9 cellular contexts compared by ENCODE assay signal in the genomic region with DNA sequence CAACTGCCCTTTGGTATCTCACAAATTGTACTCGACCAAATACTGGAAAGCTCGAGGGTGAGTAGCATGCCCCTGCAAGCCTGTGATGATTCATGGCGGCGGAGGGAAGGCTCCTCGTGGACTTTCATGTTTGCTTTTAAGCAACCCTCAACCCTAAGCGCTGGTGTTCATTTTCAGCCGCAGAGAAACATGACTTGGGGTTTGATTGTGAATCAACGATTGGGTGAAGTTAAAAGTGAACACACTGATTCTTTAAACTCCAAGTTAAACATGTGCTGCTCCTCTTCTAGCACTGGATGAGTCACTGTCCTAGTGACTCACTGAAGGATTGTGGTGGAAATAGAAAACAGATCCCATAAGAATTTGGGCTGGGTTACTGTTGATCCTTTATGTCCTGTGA. TPM values are rescaled to one million over a fixed set of nuclear protein-coding genes. Genes with fewer than 3 reads are reported as not detected.
DNase-seq lines count a peak whose midpoint lies in the region; ATAC-seq and TF ChIP-seq lines count a peak whose summit lies in the region.
"Had no signal": no experiment of that assay in that cellular context is flagged by ENCODE, and none has a peak within 500 bp of the region (broad histone marks: within the 10 kb centered on the region; RNA-seq: fewer than 3 reads in every experiment).

No MANE protein-coding gene starts in this region.

- no peak for TF ChIP-seq RAD21 in SK-N-SH (IDR thresholded peaks at IDR 0.05; ENCODE audit: low read length)

- POLR2A ChIA-PET in activated CD8-positive, alpha-beta T cell treated with anti-CD3 and anti-CD28 coated beads for 36 hours (lab: Charles Lee): no interaction called here
- POLR2A ChIA-PET in activated CD8-positive, alpha-beta T cell treated with anti-CD3 and anti-CD28 coated beads, Interleukin-2, amount 10 ng/mL, durations not matched to agents 7 days and 5 days (lab: Charles Lee): no interaction called here
- POLR2A ChIA-PET in SK-N-SH (lab: Yijun Ruan, JAX): no interaction called here

- peaks cover 16% of the 10 kb centered on the region for H3K4me1 Mint-ChIP-seq in activated CD8-positive, alpha-beta T cell treated with anti-CD3 and anti-CD28 coated beads for 36 hours (ENCODE audit: low read depth)
- H3K4me1 Mint-ChIP-seq in activated CD8-positive, alpha-beta T cell treated with anti-CD3 and anti-CD28 coated beads, Interleukin-2, amount 10 ng/mL, durations not matched to agents 7 days and 5 days (ENCODE audit: low read depth): no peaks in the 10 kb centered on the region
- peaks cover 18% of the 10 kb centered on the region for H3K4me1 Mint-ChIP-seq in stimulated activated naive CD8-positive, alpha-beta T cell treated with anti-CD3 and anti-CD28 coated beads, Interleukin-15, amount 100 ng/mL, for 72 hours
- H3K4me1 Mint-ChIP-seq: nephron progenitor cell had no signal

- no peaks in the 10 kb centered on the region for H4K20me1 ChIP-seq in SK-N-SH (ENCODE audit: insufficient read depth)

- H3K79me2 ChIP-seq in SK-N-SH (ENCODE audit: insufficient read depth): peaks cover 38% of the 10 kb centered on the region

- peak overlapping the region; percentile 76 to 95 for H3K27ac ChIP-seq in SK-N-SH (ENCODE audit: low read depth in 2 of 2, low read length in 1 of 2)

- peaks cover 0 to 22% of the 10 kb centered on the region in 2 experiments; a peak in 2 of 4 replicates for H3K4me1 ChIP-seq in SK-N-SH (ENCODE audit: control insufficient read depth in 1 of 2, insufficient read depth in 2 of 2, low read depth in 1 of 2, low read length in 1 of 2)
- no peaks in the 10 kb centered on the region for H3K4me1 ChIP-seq in BE2C

- H3K27me3 Mint-ChIP-seq in activated CD8-positive, alpha-beta T cell treated with anti-CD3 and anti-CD28 coated beads for 36 hours: peaks cover 9% of the 10 kb centered on the region
- no peaks in the 10 kb centered on the region for H3K27me3 Mint-ChIP-seq in activated CD8-positive, alpha-beta T cell treated with anti-CD3 and anti-CD28 coated beads, Interleukin-2, amount 10 ng/mL, durations not matched to agents 7 days and 5 days (ENCODE audit: low read depth)
- no peaks in the 10 kb centered on the region for H3K27me3 Mint-ChIP-seq in stimulated activated naive CD8-positive, alpha-beta T cell treated with anti-CD3 and anti-CD28 coated beads, Interleukin-15, amount 100 ng/mL, for 72 hours

- under 1% methylated on average over 8 of the region's 8 CpGs for WGBS in SK-N-SH (ENCODE audit: low lambda C conversion rate)

- intact Hi-C loops in activated CD8-positive, alpha-beta T cell treated with anti-CD3 and anti-CD28 coated beads for 36 hours (cut with micrococcal nuclease): no loop called here

- H3K4me2 ChIP-seq in SK-N-SH: peak overlapping the region; percentile 66

- CTCF ChIA-PET in activated CD8-positive, alpha-beta T cell treated with anti-CD3 and anti-CD28 coated beads for 36 hours (lab: Charles Lee): interaction anchor here (1.2 to 1.6 kb wide), 3 partner anchors 28 to 35 kb away, joined by 3 to 6 read pairs (median 6); no protein-coding TSS in a partner anchor
- CTCF ChIA-PET in activated CD8-positive, alpha-beta T cell treated with anti-CD3 and anti-CD28 coated beads, Interleukin-2, amount 10 ng/mL, durations not matched to agents 7 days and 5 days (lab: Charles Lee): interaction anchor here (1.3 kb wide), 1 partner anchor 28 kb away, joined by 5 read pairs; no protein-coding TSS in a partner anchor
- CTCF ChIA-PET in SK-N-SH (lab: Yijun Ruan, JAX): interaction anchor here (0.9 to 1.4 kb wide), 2 partner anchors 29 kb away, joined by 4 to 6 read pairs; no protein-coding TSS in a partner anchor

- H3K9me3 Mint-ChIP-seq in activated CD8-positive, alpha-beta T cell treated with anti-CD3 and anti-CD28 coated beads for 36 hours: no peaks in the 10 kb centered on the region
- H3K9me3 Mint-ChIP-seq in activated CD8-positive, alpha-beta T cell treated with anti-CD3 and anti-CD28 coated beads, Interleukin-2, amount 10 ng/mL, durations not matched to agents 7 days and 5 days (ENCODE audit: insufficient read depth): no peaks in the 10 kb centered on the region
- H3K9me3 Mint-ChIP-seq in stimulated activated naive CD8-positive, alpha-beta T cell treated with anti-CD3 and anti-CD28 coated beads, Interleukin-15, amount 100 ng/mL, for 72 hours: no peaks in the 10 kb centered on the region
- H3K9me3 Mint-ChIP-seq: nephron progenitor cell had no signal

- H3K36me3 ChIP-seq in SK-N-SH (replicated peaks in 1 of 2; ENCODE audit: control insufficient read depth in 1 of 2, insufficient read depth in 2 of 2, low read length in 1 of 2) (peaks cover 0 to 15% of the 10 kb centered on the region in 2 experiments), BE2C (no peaks in the 10 kb centered on the region)

- no peak for TF ChIP-seq CTCF in activated CD8-positive, alpha-beta T cell treated with anti-CD3 and anti-CD28 coated beads for 36 hours (IDR thresholded peaks at IDR 0.05)
- TF ChIP-seq CTCF in SK-N-SH (IDR thresholded peaks at IDR 0.05): no peak
- TF ChIP-seq CTCF in fibroblast of the aortic adventitia (IDR thresholded peaks at IDR 0.05; ENCODE audit: insufficient read depth, low read length): no peak
- TF ChIP-seq CTCF in BE2C (IDR thresholded peaks at IDR 0.05; ENCODE audit: low read depth, low read length): no peak
- no peak for TF ChIP-seq CTCF in GM20000 (IDR thresholded peaks at IDR 0.05; ENCODE audit: extremely low read depth, missing control alignments)

- TF ChIP-seq EP300 in SK-N-SH (IDR thresholded peaks at IDR 0.05; ENCODE audit: borderline replicate concordance in 1 of 2, low read depth in 1 of 2, low read length in 1 of 2): peak in 1 of 2 experiments; percentile 82; a peak in 2 of 4 replicates

- H2AFZ ChIP-seq in SK-N-SH (ENCODE audit: low read depth): peak overlapping the region; percentile 25; the same call in 1 of the 2 replicates

- H3K27me3 ChIP-seq in SK-N-SH (ENCODE audit: insufficient read depth) (no peaks in the 10 kb centered on the region), BE2C (peaks cover 6% of the 10 kb centered on the region)

- H3K9me3 ChIP-seq in SK-N-SH (no peaks in the 10 kb centered on the region), BE2C (no peaks in the 10 kb centered on the region)

- peak; percentile 71 for DNase-seq in activated CD8-positive, alpha-beta T cell treated with anti-CD3 and anti-CD28 coated beads for 36 hours
- no peak for DNase-seq in activated CD8-positive, alpha-beta T cell treated with anti-CD3 and anti-CD28 coated beads, Interleukin-2, amount 10 ng/mL, durations not matched to agents 7 days and 5 days
- DNase-seq in SK-N-SH (no peak), fibroblast of the aortic adventitia (ENCODE audit: low read depth) (peak; percentile 94), 8988T (no peak), BE2C (no peak), GM20000 (ENCODE audit: low spot score) (no peak)
- peak in 1 of 2 donors; percentile 49 for DNase-seq in stimulated activated naive CD8-positive, alpha-beta T cell treated with anti-CD3 and anti-CD28 coated beads, Interleukin-15, amount 100 ng/mL, for 72 hours
- DNase-seq: nephron progenitor cell had no signal

- H3K9ac ChIP-seq in SK-N-SH: peak overlapping the region; percentile 48; the same call in 1 of the 2 replicates

- ATAC-seq in activated CD8-positive, alpha-beta T cell treated with anti-CD3 and anti-CD28 coated beads for 36 hours: peak; percentile 90
- ATAC-seq in activated CD8-positive, alpha-beta T cell treated with anti-CD3 and anti-CD28 coated beads, Interleukin-2, amount 10 ng/mL, durations not matched to agents 7 days and 5 days: no peak
- peak; percentile 86 for ATAC-seq in stimulated activated naive CD8-positive, alpha-beta T cell treated with anti-CD3 and anti-CD28 coated beads, Interleukin-15, amount 100 ng/mL, for 72 hours

- H3K36me3 Mint-ChIP-seq in activated CD8-positive, alpha-beta T cell treated with anti-CD3 and anti-CD28 coated beads for 36 hours (ENCODE audit: low read depth): peaks cover 7% of the 10 kb centered on the region
- H3K36me3 Mint-ChIP-seq in activated CD8-positive, alpha-beta T cell treated with anti-CD3 and anti-CD28 coated beads, Interleukin-2, amount 10 ng/mL, durations not matched to agents 7 days and 5 days (ENCODE audit: low read depth): peaks cover 10% of the 10 kb centered on the region

- peak overlapping the region in 1 of 2 experiments; percentile 37; a peak in 1 of 4 replicates for H3K4me3 ChIP-seq in SK-N-SH (ENCODE audit: low read depth in 2 of 2, low read length in 1 of 2)
- peak overlapping the region; percentile 39 for H3K4me3 ChIP-seq in fibroblast of the aortic adventitia (ENCODE audit: low read depth, low read length)
- no peak overlapping the region for H3K4me3 ChIP-seq in BE2C (ENCODE audit: low read depth, low read length)

- H3K4me3 Mint-ChIP-seq in activated CD8-positive, alpha-beta T cell treated with anti-CD3 and anti-CD28 coated beads for 36 hours: no peak overlapping the region
- no peak overlapping the region for H3K4me3 Mint-ChIP-seq in activated CD8-positive, alpha-beta T cell treated with anti-CD3 and anti-CD28 coated beads, Interleukin-2, amount 10 ng/mL, durations not matched to agents 7 days and 5 days
- H3K4me3 Mint-ChIP-seq in stimulated activated naive CD8-positive, alpha-beta T cell treated with anti-CD3 and anti-CD28 coated beads, Interleukin-15, amount 100 ng/mL, for 72 hours: no peak overlapping the region
- H3K4me3 Mint-ChIP-seq: nephron progenitor cell had no signal

- no peaks in the 10 kb centered on the region for H3K9me2 ChIP-seq in SK-N-SH

- no peak overlapping the region for H3K27ac Mint-ChIP-seq in activated CD8-positive, alpha-beta T cell treated with anti-CD3 and anti-CD28 coated beads for 36 hours
- no peak overlapping the region for H3K27ac Mint-ChIP-seq in activated CD8-positive, alpha-beta T cell treated with anti-CD3 and anti-CD28 coated beads, Interleukin-2, amount 10 ng/mL, durations not matched to agents 7 days and 5 days
- H3K27ac Mint-ChIP-seq in stimulated activated naive CD8-positive, alpha-beta T cell treated with anti-CD3 and anti-CD28 coated beads, Interleukin-15, amount 100 ng/mL, for 72 hours: no peak overlapping the region
- H3K27ac Mint-ChIP-seq: nephron progenitor cell had no signal

- peaks cover 28% of the 10 kb centered on the region for H3F3A ChIP-seq in SK-N-SH (replicated peaks; ENCODE audit: insufficient read depth)

RNA-seq across cellular contexts. Expression of a gene that starts 8.3 kb away (rescaled TPM):
- 10 to 100 TPM in 1 of 2 experiments, 1 to 10 TPM in 1; 9.5 to 10.6 TPM for total RNA-seq in activated CD8-positive, alpha-beta T cell treated with anti-CD3 and anti-CD28 coated beads for 36 hours
- total RNA-seq in activated CD8-positive, alpha-beta T cell treated with anti-CD3 and anti-CD28 coated beads, Interleukin-2, amount 10 ng/mL, durations not matched to agents 7 days and 5 days: 1 to 10 TPM; 4.4 to 5.0 TPM
- 19.7 and 27.8 TPM in 2 replicates for polyA plus RNA-seq in SK-N-SH (2012; rRNA removed)
- 30.4 and 31.3 TPM in 2 replicates for polyA plus RNA-seq in SK-N-SH (2012; cell fraction: cytosol; rRNA removed)
- 9.4 and 20.1 TPM in 2 replicates for polyA plus RNA-seq in SK-N-SH (2012; cell fraction: nucleus; rRNA removed)
- total RNA-seq in fibroblast of the aortic adventitia (ENCODE audit: low replicate concordance): 39.2 and 170 TPM in 2 replicates
- 0.15 TPM for polyA plus RNA-seq in BE2C (2012; ENCODE audit: insufficient read depth, insufficient read length, low read depth)

RNA-seq across cellular contexts. Expression of a gene that starts 50.5 kb away (rescaled TPM):
- total RNA-seq in activated CD8-positive, alpha-beta T cell treated with anti-CD3 and anti-CD28 coated beads for 36 hours: 1 to 10 TPM; 4.2 to 5.0 TPM
- 1 to 10 TPM; 5.0 to 5.7 TPM for total RNA-seq in activated CD8-positive, alpha-beta T cell treated with anti-CD3 and anti-CD28 coated beads, Interleukin-2, amount 10 ng/mL, durations not matched to agents 7 days and 5 days
- 9.2 and 14.0 TPM in 2 replicates for polyA plus RNA-seq in SK-N-SH (2012; rRNA removed)
- polyA plus RNA-seq in SK-N-SH (2012; cell fraction: cytosol; rRNA removed): 12.4 and 14.0 TPM in 2 replicates
- 3.0 and 6.3 TPM in 2 replicates for polyA plus RNA-seq in SK-N-SH (2012; cell fraction: nucleus; rRNA removed)
- total RNA-seq in fibroblast of the aortic adventitia (ENCODE audit: low replicate concordance): 13.8 and 38.2 TPM in 2 replicates
- 3.5 TPM for polyA plus RNA-seq in BE2C (2012; ENCODE audit: insufficient read depth, insufficient read length, low read depth)

Comparison
In these comparisons a context has a peak if more than half of its experiments do, and no peak if none do; other contexts are left out.
1. DNase-seq: peak in activated CD8-positive, alpha-beta T cell treated with anti-CD3 and anti-CD28 coated beads for 36 hours (single experiment) and fibroblast of the aortic adventitia (single experiment); none in activated CD8-positive, alpha-beta T cell treated with anti-CD3 and anti-CD28 coated beads, Interleukin-2, amount 10 ng/mL, durations not matched to agents 7 days and 5 days (single experiment), SK-N-SH (single experiment), 8988T (single experiment), BE2C (single experiment) and GM20000 (single experiment).